In genomic region chr19:17605761-17606745, GRCh38 we compare ENCODE assay signal across 1 cellular context.
TF ChIP-seq lines count a peak whose summit lies in the region.

No MANE protein-coding gene starts in this region.

TF ChIP-seq in HepG2, 621 proteins besides CTCF, POLR2A, EP300 and RAD21 (continued from another document and continues in another):
- TF ChIP-seq E2F1 (CRISPR knock-in tag; IDR thresholded peaks at IDR 0.05), result peak; percentile 79
- TF ChIP-seq ZNF839 (CRISPR knock-in tag; IDR thresholded peaks at IDR 0.05; ENCODE audit: borderline replicate concordance), result peak; percentile 91; the same call in 1 of the 2 replicates
- peak; percentile 93 for TF ChIP-seq ATF2 (CRISPR knock-in tag; IDR thresholded peaks at IDR 0.05)
- TF ChIP-seq ZNF225 (CRISPR knock-in tag; IDR thresholded peaks at IDR 0.05), result peak; percentile 98
- peak; percentile 95 for TF ChIP-seq ZNF780A (CRISPR knock-in tag; IDR thresholded peaks at IDR 0.05)
- TF ChIP-seq AGO1 (IDR thresholded peaks at IDR 0.05; ENCODE audit: low read depth, low read length, poor library complexity, severe bottlenecking), result no peak
- TF ChIP-seq RFX3 (CRISPR knock-in tag; IDR thresholded peaks at IDR 0.05), result no peak
- peak; percentile 68; the same call in 1 of the 2 replicates for TF ChIP-seq ELK4 (CRISPR knock-in tag; IDR thresholded peaks at IDR 0.05; ENCODE audit: borderline replicate concordance)
- TF ChIP-seq NBN (conservative IDR thresholded peaks at IDR 0.05), result no peak
- no peak for TF ChIP-seq IKZF1 (IDR thresholded peaks at IDR 0.05)
- TF ChIP-seq IRF2 (CRISPR knock-in tag; IDR thresholded peaks at IDR 0.05), result peak; percentile 70; the same call in 1 of the 2 replicates
- 0 out of 2 replicates have a peak, but pooled peaks have one; percentile 74 for TF ChIP-seq HBP1 (CRISPR knock-in tag; IDR thresholded peaks at IDR 0.05; ENCODE audit: low read depth)
- TF ChIP-seq ZFP36L1 (CRISPR knock-in tag; IDR thresholded peaks at IDR 0.05), result peak; percentile 99
- TF ChIP-seq EED (CRISPR knock-in tag; IDR thresholded peaks at IDR 0.05), result peak; percentile 96
- TF ChIP-seq GRHL1 (CRISPR knock-in tag; conservative IDR thresholded peaks at IDR 0.05), result 0 out of 2 replicates have a peak, but pooled peaks have one; percentile 16
- peak; percentile 97 for TF ChIP-seq MEIS2 (CRISPR knock-in tag; IDR thresholded peaks at IDR 0.05)
- peak; percentile 85 for TF ChIP-seq ZNF556 (CRISPR knock-in tag; IDR thresholded peaks at IDR 0.05; ENCODE audit: borderline replicate concordance)
- no peak for TF ChIP-seq MBD4 (IDR thresholded peaks at IDR 0.05; ENCODE audit: borderline replicate concordance, low read length)
- TF ChIP-seq SSRP1 (CRISPR knock-in tag; IDR thresholded peaks at IDR 0.05), result peak; percentile 78; the same call in 1 of the 2 replicates
- TF ChIP-seq ZNF576 (CRISPR knock-in tag; IDR thresholded peaks at IDR 0.05), result peak; percentile 81; the same call in 1 of the 2 replicates
- TF ChIP-seq ZNF891 (CRISPR knock-in tag; IDR thresholded peaks at IDR 0.05), result peak; percentile 98
- peak; percentile 98 for TF ChIP-seq ZNF232 (CRISPR knock-in tag; IDR thresholded peaks at IDR 0.05; ENCODE audit: borderline replicate concordance)
- TF ChIP-seq HCFC1 (IDR thresholded peaks at IDR 0.05; ENCODE audit: low read depth, low read length), result no peak
- TF ChIP-seq XRCC5 (optimal IDR thresholded peaks at IDR 0.05; ENCODE audit: low read length), result no peak
- no peak for TF ChIP-seq RFX1 (IDR thresholded peaks at IDR 0.05)
- TF ChIP-seq ZNF292 (CRISPR knock-in tag; IDR thresholded peaks at IDR 0.05; ENCODE audit: borderline replicate concordance, low read depth), result no peak
- 0 out of 2 replicates have a peak, but pooled peaks have one; percentile 79 for TF ChIP-seq ZBTB39 (CRISPR knock-in tag; IDR thresholded peaks at IDR 0.05)
- peak; percentile 99 for TF ChIP-seq ZNF468 (CRISPR knock-in tag; IDR thresholded peaks at IDR 0.05)
- TF ChIP-seq HDAC1 (CRISPR knock-in tag; IDR thresholded peaks at IDR 0.05), result peak; percentile 89
- peak; percentile 82 for TF ChIP-seq GABPB1 (CRISPR knock-in tag; IDR thresholded peaks at IDR 0.05)
- TF ChIP-seq ZNF597 (CRISPR knock-in tag; IDR thresholded peaks at IDR 0.05), result no peak
- peak; percentile 71 for TF ChIP-seq SP2 (CRISPR knock-in tag; IDR thresholded peaks at IDR 0.05)
- TF ChIP-seq SRY (CRISPR knock-in tag; IDR thresholded peaks at IDR 0.05), result peak; percentile 99
- TF ChIP-seq ZNF276 (CRISPR knock-in tag; IDR thresholded peaks at IDR 0.05; ENCODE audit: low read depth), result peak; percentile 98
- peak; percentile 70; the same call in 1 of the 2 replicates for TF ChIP-seq PRDM15 (CRISPR knock-in tag; IDR thresholded peaks at IDR 0.05)
- peak; percentile 85; the same call in 1 of the 2 replicates for TF ChIP-seq MIXL1 (CRISPR knock-in tag; IDR thresholded peaks at IDR 0.05)
- TF ChIP-seq NR2C2 (CRISPR knock-in tag; IDR thresholded peaks at IDR 0.05; ENCODE audit: borderline replicate concordance), result peak; percentile 89
- peak; percentile 97; the same call in 1 of the 2 replicates for TF ChIP-seq MTF2 (CRISPR knock-in tag; IDR thresholded peaks at IDR 0.05; ENCODE audit: borderline replicate concordance)
- 0 out of 2 replicates have a peak, but pooled peaks have one; percentile 63 for TF ChIP-seq RARG (CRISPR knock-in tag; IDR thresholded peaks at IDR 0.05; ENCODE audit: low read depth)
- TF ChIP-seq ZBTB42 (CRISPR knock-in tag; IDR thresholded peaks at IDR 0.05), result peak; percentile 98
- peak; percentile 78 for TF ChIP-seq JARID2 (CRISPR knock-in tag; IDR thresholded peaks at IDR 0.05; ENCODE audit: insufficient replicate concordance)
